In the genomic region with DNA sequence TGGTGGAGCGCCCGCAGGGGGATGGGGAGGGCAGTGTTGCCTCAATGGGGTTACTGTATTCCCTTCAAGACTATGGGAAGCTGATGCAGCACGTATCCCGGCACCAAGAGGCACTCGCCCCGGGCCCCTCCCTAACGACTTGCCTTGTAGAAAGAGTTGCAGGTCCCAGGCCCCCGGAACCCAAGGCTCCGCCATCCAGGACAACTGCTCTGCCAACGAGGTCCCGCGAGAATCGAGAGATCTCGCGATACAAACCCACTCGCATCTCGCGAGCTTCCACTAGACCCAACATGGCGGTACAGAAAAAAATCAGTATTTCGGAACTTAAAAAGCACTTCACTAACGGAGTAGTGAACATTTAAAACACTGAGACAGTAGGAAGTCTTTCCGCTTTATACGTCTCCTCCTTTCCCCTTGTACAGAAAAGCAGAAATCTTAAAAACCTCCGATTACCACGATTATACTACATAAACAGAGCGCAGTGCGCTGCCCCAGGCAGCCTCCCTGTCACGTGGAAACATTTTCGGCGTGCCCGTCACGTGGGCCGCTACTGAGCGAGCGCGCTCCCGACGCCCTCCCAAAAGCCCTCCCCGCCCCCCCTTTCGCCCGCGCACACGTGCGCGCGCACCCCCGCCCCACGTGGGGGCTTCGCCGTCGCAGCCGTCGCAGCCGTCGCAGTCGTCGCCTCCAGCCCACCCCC, we compare ENCODE assay signal across 1 cellular context.
TF ChIP-seq lines count a peak whose summit lies in the region.

Gene ZZZ3 (minus strand): TSS at position 217 of the 700 bp plus-strand sequence. CDS start 49,304 bp downstream, outside the sequence.

TF ChIP-seq in HepG2, 621 proteins besides CTCF, POLR2A, EP300 and RAD21 (continued from another document and continues in another):
- TF ChIP-seq, protein P1, sequence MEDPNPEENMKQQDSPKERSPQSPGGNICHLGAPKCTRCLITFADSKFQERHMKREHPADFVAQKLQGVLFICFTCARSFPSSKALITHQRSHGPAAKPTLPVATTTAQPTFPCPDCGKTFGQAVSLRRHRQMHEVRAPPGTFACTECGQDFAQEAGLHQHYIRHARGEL (CRISPR knock-in tag; IDR thresholded peaks at IDR 0.05) = no peak
- TF ChIP-seq ZMYM4 (CRISPR knock-in tag; IDR thresholded peaks at IDR 0.05) (peak; percentile 81), POLR2AphosphoS2 (IDR thresholded peaks at IDR 0.05; ENCODE audit: low read depth, low read length) (no peak), MAFF (IDR thresholded peaks at IDR 0.05; ENCODE audit: low read depth, low read length) (no peak), SALL1 (CRISPR knock-in tag; IDR thresholded peaks at IDR 0.05) (peak; percentile 71), MAZ (IDR thresholded peaks at IDR 0.05; ENCODE audit: borderline replicate concordance, low read depth, low read length) (peak; percentile 13; the same call in 1 of the 2 replicates), MAZ (CRISPR knock-in tag; IDR thresholded peaks at IDR 0.05; ENCODE audit: low read depth) (peak; percentile 84), KLF9 (CRISPR knock-in tag; IDR thresholded peaks at IDR 0.05; ENCODE audit: low read depth) (peak; percentile 30; the same call in 1 of the 2 replicates), ZNF30 (CRISPR knock-in tag; IDR thresholded peaks at IDR 0.05) (no peak), TBX3 (IDR thresholded peaks at IDR 0.05; ENCODE audit: borderline replicate concordance) (no peak), ZNF431 (CRISPR knock-in tag; IDR thresholded peaks at IDR 0.05; ENCODE audit: borderline replicate concordance, low read depth) (no peak), KLF6 (CRISPR knock-in tag; IDR thresholded peaks at IDR 0.05) (no peak), RCOR2 (CRISPR knock-in tag; IDR thresholded peaks at IDR 0.05) (no peak), NONO (IDR thresholded peaks at IDR 0.05) (no peak), NONO (CRISPR knock-in tag; conservative IDR thresholded peaks at IDR 0.05) (no peak; the same call in 1 of the 2 replicates), ZNF451 (CRISPR knock-in tag; IDR thresholded peaks at IDR 0.05) (0 out of 2 replicates have a peak, but pooled peaks have one; percentile 37), PHB2 (IDR thresholded peaks at IDR 0.05; ENCODE audit: partially characterized antibody) (no peak), ZFP36 (IDR thresholded peaks at IDR 0.05; ENCODE audit: borderline replicate concordance, low read depth, low read length, partially characterized antibody) (no peak), ZFX (CRISPR knock-in tag; IDR thresholded peaks at IDR 0.05; ENCODE audit: low read depth) (peak; percentile 63; the same call in 1 of the 2 replicates), REXO4 (CRISPR knock-in tag; IDR thresholded peaks at IDR 0.05; ENCODE audit: borderline replicate concordance) (no peak), CREB3 (CRISPR knock-in tag; IDR thresholded peaks at IDR 0.05) (no peak), HNRNPL (IDR thresholded peaks at IDR 0.05; ENCODE audit: low read depth, low read length) (no peak; the same call in 1 of the 2 replicates), MXI1 (IDR thresholded peaks at IDR 0.05; ENCODE audit: borderline replicate concordance, low read depth, low read length) (peak; percentile 68; the same call in 1 of the 3 replicates), NR2F2 (IDR thresholded peaks at IDR 0.05; ENCODE audit: borderline replicate concordance, low read depth) (no peak; the same call in 1 of the 2 replicates), PCBP1 (IDR thresholded peaks at IDR 0.05; ENCODE audit: borderline replicate concordance, low read depth, low read length) (no peak), ZBTB20 (CRISPR knock-in tag; IDR thresholded peaks at IDR 0.05; ENCODE audit: borderline replicate concordance, low read depth) (no peak), FOXA3 (CRISPR knock-in tag; IDR thresholded peaks at IDR 0.05) (no peak; the same call in 1 of the 2 replicates), AGO2 (optimal IDR thresholded peaks at IDR 0.05; ENCODE audit: low read depth, low read length) (peak; percentile 24), NFE2L2 (IDR thresholded peaks at IDR 0.05; ENCODE audit: low read length) (no peak), ZNF652 (CRISPR knock-in tag; IDR thresholded peaks at IDR 0.05; ENCODE audit: borderline replicate concordance, low read depth) (0 out of 2 replicates have a peak, but pooled peaks have one; percentile 16), SRSF1 (optimal IDR thresholded peaks at IDR 0.05; ENCODE audit: low read depth, low read length) (no peak), YEATS4 (CRISPR knock-in tag; IDR thresholded peaks at IDR 0.05; ENCODE audit: borderline replicate concordance) (peak; percentile 79; the same call in 1 of the 2 replicates), GATAD1 (CRISPR knock-in tag; IDR thresholded peaks at IDR 0.05) (peak; percentile 93), TFDP2 (CRISPR knock-in tag; IDR thresholded peaks at IDR 0.05) (no peak; the same call in none of the 2 replicates), PAF1 (CRISPR knock-in tag; IDR thresholded peaks at IDR 0.05) (no peak), ZNF569 (CRISPR knock-in tag; IDR thresholded peaks at IDR 0.05; ENCODE audit: borderline replicate concordance) (no peak), HMG20A (CRISPR knock-in tag; IDR thresholded peaks at IDR 0.05; ENCODE audit: borderline replicate concordance) (no peak)
- TF ChIP-seq, protein P2, sequence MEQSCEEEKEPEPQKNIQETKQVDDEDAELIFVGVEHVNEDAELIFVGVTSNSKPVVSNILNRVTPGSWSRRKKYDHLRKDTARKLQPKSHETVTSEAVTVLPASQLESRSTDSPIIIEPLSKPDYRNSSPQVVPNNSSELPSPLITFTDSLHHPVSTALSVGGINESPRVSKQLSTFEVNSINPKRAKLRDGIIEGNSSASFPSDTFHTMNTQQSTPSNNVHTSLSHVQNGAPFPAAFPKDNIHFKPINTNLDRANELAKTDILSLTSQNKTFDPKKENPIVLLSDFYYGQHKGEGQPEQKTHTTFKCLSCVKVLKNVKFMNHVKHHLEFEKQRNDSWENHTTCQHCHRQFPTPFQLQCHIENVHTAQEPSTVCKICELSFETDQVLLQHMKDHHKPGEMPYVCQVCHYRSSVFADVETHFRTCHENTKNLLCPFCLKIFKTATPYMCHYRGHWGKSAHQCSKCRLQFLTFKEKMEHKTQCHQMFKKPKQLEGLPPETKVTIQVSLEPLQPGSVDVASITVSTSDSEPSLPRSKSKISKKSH (CRISPR knock-in tag; IDR thresholded peaks at IDR 0.05; ENCODE audit: borderline replicate concordance) = no peak
- TF ChIP-seq, protein P3, sequence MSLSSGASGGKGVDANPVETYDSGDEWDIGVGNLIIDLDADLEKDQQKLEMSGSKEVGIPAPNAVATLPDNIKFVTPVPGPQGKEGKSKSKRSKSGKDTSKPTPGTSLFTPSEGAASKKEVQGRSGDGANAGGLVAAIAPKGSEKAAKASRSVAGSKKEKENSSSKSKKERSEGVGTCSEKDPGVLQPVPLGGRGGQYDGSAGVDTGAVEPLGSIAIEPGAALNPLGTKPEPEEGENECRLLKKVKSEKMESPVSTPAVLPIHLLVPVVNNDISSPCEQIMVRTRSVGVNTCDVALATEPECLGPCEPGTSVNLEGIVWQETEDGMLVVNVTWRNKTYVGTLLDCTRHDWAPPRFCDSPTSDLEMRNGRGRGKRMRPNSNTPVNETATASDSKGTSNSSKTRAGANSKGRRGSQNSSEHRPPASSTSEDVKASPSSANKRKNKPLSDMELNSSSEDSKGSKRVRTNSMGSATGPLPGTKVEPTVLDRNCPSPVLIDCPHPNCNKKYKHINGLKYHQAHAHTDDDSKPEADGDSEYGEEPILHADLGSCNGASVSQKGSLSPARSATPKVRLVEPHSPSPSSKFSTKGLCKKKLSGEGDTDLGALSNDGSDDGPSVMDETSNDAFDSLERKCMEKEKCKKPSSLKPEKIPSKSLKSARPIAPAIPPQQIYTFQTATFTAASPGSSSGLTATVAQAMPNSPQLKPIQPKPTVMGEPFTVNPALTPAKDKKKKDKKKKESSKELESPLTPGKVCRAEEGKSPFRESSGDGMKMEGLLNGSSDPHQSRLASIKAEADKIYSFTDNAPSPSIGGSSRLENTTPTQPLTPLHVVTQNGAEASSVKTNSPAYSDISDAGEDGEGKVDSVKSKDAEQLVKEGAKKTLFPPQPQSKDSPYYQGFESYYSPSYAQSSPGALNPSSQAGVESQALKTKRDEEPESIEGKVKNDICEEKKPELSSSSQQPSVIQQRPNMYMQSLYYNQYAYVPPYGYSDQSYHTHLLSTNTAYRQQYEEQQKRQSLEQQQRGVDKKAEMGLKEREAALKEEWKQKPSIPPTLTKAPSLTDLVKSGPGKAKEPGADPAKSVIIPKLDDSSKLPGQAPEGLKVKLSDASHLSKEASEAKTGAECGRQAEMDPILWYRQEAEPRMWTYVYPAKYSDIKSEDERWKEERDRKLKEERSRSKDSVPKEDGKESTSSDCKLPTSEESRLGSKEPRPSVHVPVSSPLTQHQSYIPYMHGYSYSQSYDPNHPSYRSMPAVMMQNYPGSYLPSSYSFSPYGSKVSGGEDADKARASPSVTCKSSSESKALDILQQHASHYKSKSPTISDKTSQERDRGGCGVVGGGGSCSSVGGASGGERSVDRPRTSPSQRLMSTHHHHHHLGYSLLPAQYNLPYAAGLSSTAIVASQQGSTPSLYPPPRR (CRISPR knock-in tag; IDR thresholded peaks at IDR 0.05; ENCODE audit: borderline replicate concordance) = no peak
- TF ChIP-seq, protein P4, sequence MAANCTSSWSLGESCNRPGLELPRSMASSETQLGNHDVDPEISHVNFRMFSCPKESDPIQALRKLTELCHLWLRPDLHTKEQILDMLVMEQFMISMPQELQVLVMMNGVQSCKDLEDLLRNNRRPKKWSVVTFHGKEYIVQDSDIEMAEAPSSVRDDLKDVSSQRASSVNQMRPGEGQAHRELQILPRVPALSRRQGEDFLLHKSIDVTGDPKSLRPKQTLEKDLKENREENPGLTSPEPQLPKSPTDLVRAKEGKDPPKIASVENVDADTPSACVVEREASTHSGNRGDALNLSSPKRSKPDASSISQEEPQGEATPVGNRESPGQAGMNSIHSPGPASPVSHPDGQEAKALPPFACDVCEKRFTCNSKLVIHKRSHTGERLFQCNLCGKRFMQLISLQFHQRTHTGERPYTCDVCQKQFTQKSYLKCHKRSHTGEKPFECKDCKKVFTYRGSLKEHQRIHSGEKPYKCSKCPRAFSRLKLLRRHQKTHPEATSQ (CRISPR knock-in tag; IDR thresholded peaks at IDR 0.05; ENCODE audit: borderline replicate concordance) = peak; percentile 36; the same call in 1 of the 2 replicates
- TF ChIP-seq, protein P5, sequence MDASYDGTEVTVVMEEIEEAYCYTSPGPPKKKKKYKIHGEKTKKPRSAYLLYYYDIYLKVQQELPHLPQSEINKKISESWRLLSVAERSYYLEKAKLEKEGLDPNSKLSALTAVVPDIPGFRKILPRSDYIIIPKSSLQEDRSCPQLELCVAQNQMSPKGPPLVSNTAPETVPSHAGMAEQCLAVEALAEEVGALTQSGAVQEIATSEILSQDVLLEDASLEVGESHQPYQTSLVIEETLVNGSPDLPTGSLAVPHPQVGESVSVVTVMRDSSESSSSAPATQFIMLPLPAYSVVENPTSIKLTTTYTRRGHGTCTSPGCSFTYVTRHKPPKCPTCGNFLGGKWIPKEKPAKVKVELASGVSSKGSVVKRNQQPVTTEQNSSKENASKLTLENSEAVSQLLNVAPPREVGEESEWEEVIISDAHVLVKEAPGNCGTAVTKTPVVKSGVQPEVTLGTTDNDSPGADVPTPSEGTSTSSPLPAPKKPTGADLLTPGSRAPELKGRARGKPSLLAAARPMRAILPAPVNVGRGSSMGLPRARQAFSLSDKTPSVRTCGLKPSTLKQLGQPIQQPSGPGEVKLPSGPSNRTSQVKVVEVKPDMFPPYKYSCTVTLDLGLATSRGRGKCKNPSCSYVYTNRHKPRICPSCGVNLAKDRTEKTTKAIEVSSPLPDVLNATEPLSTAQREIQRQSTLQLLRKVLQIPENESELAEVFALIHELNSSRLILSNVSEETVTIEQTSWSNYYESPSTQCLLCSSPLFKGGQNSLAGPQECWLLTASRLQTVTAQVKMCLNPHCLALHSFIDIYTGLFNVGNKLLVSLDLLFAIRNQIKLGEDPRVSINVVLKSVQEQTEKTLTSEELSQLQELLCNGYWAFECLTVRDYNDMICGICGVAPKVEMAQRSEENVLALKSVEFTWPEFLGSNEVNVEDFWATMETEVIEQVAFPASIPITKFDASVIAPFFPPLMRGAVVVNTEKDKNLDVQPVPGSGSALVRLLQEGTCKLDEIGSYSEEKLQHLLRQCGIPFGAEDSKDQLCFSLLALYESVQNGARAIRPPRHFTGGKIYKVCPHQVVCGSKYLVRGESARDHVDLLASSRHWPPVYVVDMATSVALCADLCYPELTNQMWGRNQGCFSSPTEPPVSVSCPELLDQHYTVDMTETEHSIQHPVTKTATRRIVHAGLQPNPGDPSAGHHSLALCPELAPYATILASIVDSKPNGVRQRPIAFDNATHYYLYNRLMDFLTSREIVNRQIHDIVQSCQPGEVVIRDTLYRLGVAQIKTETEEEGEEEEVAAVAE (CRISPR knock-in tag; IDR thresholded peaks at IDR 0.05; ENCODE audit: borderline replicate concordance) = no peak
- TF ChIP-seq, protein P6, sequence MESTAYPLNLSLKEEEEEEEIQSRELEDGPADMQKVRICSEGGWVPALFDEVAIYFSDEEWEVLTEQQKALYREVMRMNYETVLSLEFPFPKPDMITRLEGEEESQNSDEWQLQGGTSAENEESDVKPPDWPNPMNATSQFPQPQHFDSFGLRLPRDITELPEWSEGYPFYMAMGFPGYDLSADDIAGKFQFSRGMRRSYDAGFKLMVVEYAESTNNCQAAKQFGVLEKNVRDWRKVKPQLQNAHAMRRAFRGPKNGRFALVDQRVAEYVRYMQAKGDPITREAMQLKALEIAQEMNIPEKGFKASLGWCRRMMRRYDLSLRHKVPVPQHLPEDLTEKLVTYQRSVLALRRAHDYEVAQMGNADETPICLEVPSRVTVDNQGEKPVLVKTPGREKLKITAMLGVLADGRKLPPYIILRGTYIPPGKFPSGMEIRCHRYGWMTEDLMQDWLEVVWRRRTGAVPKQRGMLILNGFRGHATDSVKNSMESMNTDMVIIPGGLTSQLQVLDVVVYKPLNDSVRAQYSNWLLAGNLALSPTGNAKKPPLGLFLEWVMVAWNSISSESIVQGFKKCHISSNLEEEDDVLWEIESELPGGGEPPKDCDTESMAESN (CRISPR knock-in tag; conservative IDR thresholded peaks at IDR 0.05) = no peak
